In genomic region chr12:48002773-48003218, GRCh38 we compare ENCODE assay signal across 8 cellular contexts. TPM values are rescaled to one million over a fixed set of nuclear protein-coding genes. Genes with fewer than 3 reads are reported as not detected.
A peak's percentile ranks its signal among the peaks of the same experiment; 100 is the strongest.
DNase-seq lines count a peak whose midpoint lies in the region; ATAC-seq and TF ChIP-seq lines count a peak whose summit lies in the region.

No MANE protein-coding gene starts in this region.

- CTCF ChIA-PET in T-cell (lab: Charles Lee) = no interaction called here

- no peak overlapping the region for H3K27ac Mint-ChIP-seq in T-cell

- TF ChIP-seq CTCF in smooth muscle cell (IDR thresholded peaks at IDR 0.05; ENCODE audit: borderline replicate concordance, insufficient read depth, poor library complexity, severe bottlenecking) = no peak

- ATAC-seq in T-cell (replicated peaks in 1 of 4) (no peak), HG03175 (IDR thresholded peaks at IDR 0.05; ENCODE audit: unreplicated experiment) (no peak)

- H3K9ac ChIP-seq in smooth muscle cell (ENCODE audit: low read depth) = no peak overlapping the region

- WGBS in smooth muscle cell (ENCODE audit: low lambda C conversion rate) = 3% methylated on average over 26 of the region's 26 CpGs

- no peaks in the 10 kb centered on the region for H3K36me3 ChIP-seq in smooth muscle cell (ENCODE audit: low read depth)

- H3K79me2 ChIP-seq in smooth muscle cell (ENCODE audit: low read depth) = no peaks in the 10 kb centered on the region

- H3K27me3 Mint-ChIP-seq in T-cell = peaks cover 80 to 91% of the 10 kb centered on the region in 2 donors

- no peak overlapping the region for H2AFZ ChIP-seq in smooth muscle cell (ENCODE audit: low read depth)

- POLR2A ChIA-PET in T-cell (lab: Charles Lee) = no interaction called here

- peaks cover 29% of the 10 kb centered on the region for H3K4me1 ChIP-seq in smooth muscle cell (ENCODE audit: low read depth)

- no peaks in the 10 kb centered on the region for H3K9me3 Mint-ChIP-seq in T-cell

- H3K27ac ChIP-seq in smooth muscle cell (ENCODE audit: low read depth) = no peak overlapping the region

- H3K9me3 ChIP-seq in smooth muscle cell (replicated peaks; ENCODE audit: low read depth) = no peaks in the 10 kb centered on the region

- H3K27me3 ChIP-seq in smooth muscle cell (ENCODE audit: low read depth) = peaks cover 75% of the 10 kb centered on the region

- H3K36me3 Mint-ChIP-seq in T-cell = no peaks in the 10 kb centered on the region

- peaks cover 6% of the 10 kb centered on the region for H3F3A ChIP-seq in smooth muscle cell (ENCODE audit: low read depth)

- H3K4me2 ChIP-seq in smooth muscle cell = peak overlapping the region; percentile 98

- peak overlapping the region; percentile 62 to 85 (median 69) for H3K4me3 Mint-ChIP-seq in T-cell

- peak in 2 of 3 experiments; percentile 77 to 86 for DNase-seq in NCI-H1417 (lab: John Stamatoyannopoulos, UW)
- DNase-seq in NCI-H1417 treated with DMSO at 0.1 percent for 48 hours (lab: John Stamatoyannopoulos, UW) = no peak
- no peak for DNase-seq in T-cell
- peak; percentile 57 for DNase-seq in hepatic stellate cell (ENCODE audit: low spot score)
- DNase-seq in smooth muscle cell (lab: John Stamatoyannopoulos, UW; ENCODE audit: unreplicated experiment) = peak; percentile 34
- DNase-seq in anterior cingulate cortex (lab: John Stamatoyannopoulos, UW) = no peak
- no peak for DNase-seq in NCI-H526 treated with DMSO at 0.1 percent for 48 hours (lab: John Stamatoyannopoulos, UW)

- peak overlapping the region; percentile 59 for H3K4me3 ChIP-seq in smooth muscle cell

- H4K20me1 ChIP-seq in smooth muscle cell (ENCODE audit: low read depth) = no peaks in the 10 kb centered on the region

- peaks cover 31 to 41% (median 37%) of the 10 kb centered on the region in 3 donors for H3K4me1 Mint-ChIP-seq in T-cell

RNA-seq across cellular contexts. Expression of gene COL2A1, which starts 1.5 kb away (rescaled TPM):
- not detected for total RNA-seq in T-cell
- total RNA-seq in smooth muscle cell = 1.6 and 8.6 TPM in 2 replicates
- polyA plus RNA-seq in smooth muscle cell = 1.6 and 2.8 TPM in 2 replicates

RNA-seq across cellular contexts. Expression of gene TMEM106C, which starts 39.4 kb away (rescaled TPM):
- total RNA-seq in T-cell = 10 to 100 TPM; 25.8 to 36.5 (median 31.3) TPM
- 58.8 and 58.9 TPM in 2 replicates for total RNA-seq in smooth muscle cell
- 42.7 and 60.9 TPM in 2 replicates for polyA plus RNA-seq in smooth muscle cell

Comparison
In these comparisons a context has a peak if more than half of its experiments do, and no peak if none do; other contexts are left out.
1. DNase-seq: peak in NCI-H1417 (2 of 3), hepatic stellate cell (single experiment) and smooth muscle cell (single experiment); none in NCI-H1417 treated with DMSO at 0.1 percent for 48 hours (single experiment), T-cell (0 of 34), anterior cingulate cortex (0 of 58) and NCI-H526 treated with DMSO at 0.1 percent for 48 hours (single experiment).